17 cellular contexts compared by ENCODE assay signal in genomic region chr10:34702982-34703381, GRCh38.
"Had no signal": no experiment of that assay in that cellular context is flagged by ENCODE, and none has a peak within 500 bp of the region (broad histone marks: within the 10 kb centered on the region; RNA-seq: fewer than 3 reads in every experiment).

No MANE protein-coding gene starts in this region.

- H3K36me3 ChIP-seq: prostate gland, thyroid gland had no signal

- H3K36me3 Mint-ChIP-seq: activated naive CD8-positive, alpha-beta T cell treated with anti-CD3 and anti-CD28 coated beads for 36 hours; brain; memory B cell had no signal

- H3K9me3 Mint-ChIP-seq: activated CD4-positive, alpha-beta T cell treated with anti-CD3 and anti-CD28 coated beads, Interleukin-2, amount 10 ng/mL, durations not matched to agents 7 days and 5 days; activated naive CD8-positive, alpha-beta T cell treated with anti-CD3 and anti-CD28 coated beads for 36 hours; activated T-cell treated with anti-CD3 and anti-CD28 coated beads, Interleukin-2, amount 50 U/mL, for 72 hours; brain; memory B cell; T-helper 2 cell treated with Interferon-gamma antibody and Interleukin-4, amounts not matched to agents 5 μg/mL and 100 μg/mL, for 36 hours had no signal

- ATAC-seq: activated T-cell treated with anti-CD3 and anti-CD28 coated beads, Interleukin-2, amount 50 U/mL, for 72 hours had no signal

- H3K27ac Mint-ChIP-seq: activated CD4-positive, alpha-beta T cell treated with anti-CD3 and anti-CD28 coated beads, Interleukin-2, amount 10 ng/mL, durations not matched to agents 7 days and 5 days; activated naive CD8-positive, alpha-beta T cell treated with anti-CD3 and anti-CD28 coated beads for 36 hours; activated T-cell treated with anti-CD3 and anti-CD28 coated beads, Interleukin-2, amount 50 U/mL, for 72 hours; memory B cell; T-helper 2 cell treated with Interferon-gamma antibody and Interleukin-4, amounts not matched to agents 5 μg/mL and 100 μg/mL, for 36 hours had no signal

- DNase-seq: activated CD4-positive, alpha-beta T cell treated with anti-CD3 and anti-CD28 coated beads, Interleukin-2, amount 10 ng/mL, durations not matched to agents 7 days and 5 days; activated CD8-positive, alpha-beta memory T cell treated with anti-CD3 and anti-CD28 coated beads, Interleukin-2, amount 50 U/mL, for 48 hours; activated gamma-delta T cell; activated naive CD8-positive, alpha-beta T cell treated with anti-CD3 and anti-CD28 coated beads for 36 hours; activated T-cell treated with anti-CD3 and anti-CD28 coated beads, Interleukin-2, amount 50 U/mL, for 72 hours; amygdala; cortex of kidney; effector CD4-positive, alpha-beta T cell; foreskin melanocyte; head of caudate nucleus; stimulated activated CD4-positive, alpha-beta T cell treated with anti-CD3 and anti-CD28 coated beads, Interleukin-1b, Interleukin-23, amount 100 ng/mL, for 48 hours; SW 1271; thyroid gland had no signal

- H3K4me1 ChIP-seq: prostate gland had no signal

- H3K4me3 ChIP-seq: prostate gland, thyroid gland had no signal

- H3K4me3 Mint-ChIP-seq: activated CD4-positive, alpha-beta T cell treated with anti-CD3 and anti-CD28 coated beads, Interleukin-2, amount 10 ng/mL, durations not matched to agents 7 days and 5 days; activated naive CD8-positive, alpha-beta T cell treated with anti-CD3 and anti-CD28 coated beads for 36 hours; activated T-cell treated with anti-CD3 and anti-CD28 coated beads, Interleukin-2, amount 50 U/mL, for 72 hours; brain; memory B cell; T-helper 2 cell treated with Interferon-gamma antibody and Interleukin-4, amounts not matched to agents 5 μg/mL and 100 μg/mL, for 36 hours had no signal

- H3K9me3 ChIP-seq: prostate gland, thyroid gland had no signal

- H3K4me1 Mint-ChIP-seq: memory B cell had no signal

- H3K27me3 Mint-ChIP-seq: brain had no signal

- H3K27me3 ChIP-seq: thyroid gland had no signal
